1 cellular context compared by ENCODE assay signal in the genomic region with DNA sequence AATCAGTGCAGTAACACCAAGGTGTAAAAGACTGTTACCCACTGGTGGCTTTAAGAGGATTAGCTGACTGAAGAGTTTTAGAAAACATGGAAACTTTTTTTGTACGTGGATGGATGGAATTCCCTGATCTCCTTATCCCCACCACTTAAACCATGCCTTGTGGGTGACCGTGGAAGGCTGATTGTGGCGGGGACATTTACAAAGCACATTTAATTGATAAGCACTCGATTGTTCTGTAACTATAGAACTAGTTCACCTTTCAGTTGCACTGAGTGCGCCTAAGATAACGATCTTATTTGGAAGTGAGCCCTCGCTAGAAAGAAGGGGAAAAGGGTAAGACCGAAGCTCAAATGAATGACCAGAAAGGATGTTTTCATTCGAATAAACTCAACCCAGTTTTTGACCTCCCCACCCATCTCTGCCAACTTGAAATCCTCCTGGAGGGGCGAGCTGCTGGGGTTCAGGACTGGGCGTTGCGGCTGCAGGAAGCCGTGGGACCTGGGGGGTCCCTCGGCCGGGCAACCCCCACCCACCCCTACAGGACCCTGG.
TF ChIP-seq lines count a peak whose summit lies in the region.

No MANE protein-coding gene starts in this region.

TF ChIP-seq in K562, 482 proteins besides CTCF, POLR2A, EP300 and RAD21 (continued from another document):
- peak; percentile 2 to 75 for TF ChIP-seq AFF1 (IDR thresholded peaks at IDR 0.05; ENCODE audit: low read depth in 1 of 2, partially characterized antibody in 2 of 2)
- no peak for TF ChIP-seq KHSRP (IDR thresholded peaks at IDR 0.05)
- TF ChIP-seq CTBP1 (IDR thresholded peaks at IDR 0.05; ENCODE audit: borderline replicate concordance): no peak
- peak; percentile 3 for TF ChIP-seq RBBP5 (IDR thresholded peaks at IDR 0.05; ENCODE audit: borderline replicate concordance, insufficient read depth, low read length, poor library complexity, severe bottlenecking)
- TF ChIP-seq, protein P1, sequence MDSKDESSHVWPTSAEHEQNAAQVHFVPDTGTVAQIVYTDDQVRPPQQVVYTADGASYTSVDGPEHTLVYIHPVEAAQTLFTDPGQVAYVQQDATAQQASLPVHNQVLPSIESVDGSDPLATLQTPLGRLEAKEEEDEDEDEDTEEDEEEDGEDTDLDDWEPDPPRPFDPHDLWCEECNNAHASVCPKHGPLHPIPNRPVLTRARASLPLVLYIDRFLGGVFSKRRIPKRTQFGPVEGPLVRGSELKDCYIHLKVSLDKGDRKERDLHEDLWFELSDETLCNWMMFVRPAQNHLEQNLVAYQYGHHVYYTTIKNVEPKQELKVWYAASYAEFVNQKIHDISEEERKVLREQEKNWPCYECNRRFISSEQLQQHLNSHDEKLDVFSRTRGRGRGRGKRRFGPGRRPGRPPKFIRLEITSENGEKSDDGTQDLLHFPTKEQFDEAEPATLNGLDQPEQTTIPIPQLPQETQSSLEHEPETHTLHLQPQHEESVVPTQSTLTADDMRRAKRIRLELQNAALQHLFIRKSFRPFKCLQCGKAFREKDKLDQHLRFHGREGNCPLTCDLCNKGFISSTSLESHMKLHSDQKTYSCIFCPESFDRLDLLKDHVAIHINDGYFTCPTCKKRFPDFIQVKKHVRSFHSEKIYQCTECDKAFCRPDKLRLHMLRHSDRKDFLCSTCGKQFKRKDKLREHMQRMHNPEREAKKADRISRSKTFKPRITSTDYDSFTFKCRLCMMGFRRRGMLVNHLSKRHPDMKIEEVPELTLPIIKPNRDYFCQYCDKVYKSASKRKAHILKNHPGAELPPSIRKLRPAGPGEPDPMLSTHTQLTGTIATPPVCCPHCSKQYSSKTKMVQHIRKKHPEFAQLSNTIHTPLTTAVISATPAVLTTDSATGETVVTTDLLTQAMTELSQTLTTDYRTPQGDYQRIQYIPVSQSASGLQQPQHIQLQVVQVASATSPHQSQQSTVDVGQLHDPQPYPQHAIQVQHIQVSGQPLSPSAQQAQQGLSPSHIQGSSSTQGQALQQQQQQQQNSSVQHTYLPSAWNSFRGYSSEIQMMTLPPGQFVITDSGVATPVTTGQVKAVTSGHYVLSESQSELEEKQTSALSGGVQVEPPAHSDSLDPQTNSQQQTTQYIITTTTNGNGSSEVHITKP (IDR thresholded peaks at IDR 0.05; ENCODE audit: partially characterized antibody): peak; percentile 17
- TF ChIP-seq ZNF766 (CRISPR knock-in tag; conservative IDR thresholded peaks at IDR 0.05): peak; percentile 5; the same call in 1 of the 2 replicates
- TF ChIP-seq, protein P2, sequence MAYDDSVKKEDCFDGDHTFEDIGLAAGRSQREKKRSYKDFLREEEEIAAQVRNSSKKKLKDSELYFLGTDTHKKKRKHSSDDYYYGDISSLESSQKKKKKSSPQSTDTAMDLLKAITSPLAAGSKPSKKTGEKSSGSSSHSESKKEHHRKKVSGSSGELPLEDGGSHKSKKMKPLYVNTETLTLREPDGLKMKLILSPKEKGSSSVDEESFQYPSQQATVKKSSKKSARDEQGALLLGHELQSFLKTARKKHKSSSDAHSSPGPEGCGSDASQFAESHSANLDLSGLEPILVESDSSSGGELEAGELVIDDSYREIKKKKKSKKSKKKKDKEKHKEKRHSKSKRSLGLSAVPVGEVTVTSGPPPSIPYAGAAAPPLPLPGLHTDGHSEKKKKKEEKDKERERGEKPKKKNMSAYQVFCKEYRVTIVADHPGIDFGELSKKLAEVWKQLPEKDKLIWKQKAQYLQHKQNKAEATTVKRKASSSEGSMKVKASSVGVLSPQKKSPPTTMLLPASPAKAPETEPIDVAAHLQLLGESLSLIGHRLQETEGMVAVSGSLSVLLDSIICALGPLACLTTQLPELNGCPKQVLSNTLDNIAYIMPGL (CRISPR knock-in tag; IDR thresholded peaks at IDR 0.05): no peak
- 0 out of 2 replicates have a peak, but pooled peaks have one; percentile 24 for TF ChIP-seq ZNF316 (IDR thresholded peaks at IDR 0.05)
- peak; percentile 25; the same call in 1 of the 2 replicates for TF ChIP-seq ARID1B (IDR thresholded peaks at IDR 0.05)
- 0 out of 2 replicates have a peak, but pooled peaks have one; percentile 50 for TF ChIP-seq NFIC (IDR thresholded peaks at IDR 0.05)
- 0 out of 2 replicates have a peak, but pooled peaks have one; percentile 4 for TF ChIP-seq HES1 (IDR thresholded peaks at IDR 0.05; ENCODE audit: low read depth)
- peak; percentile 47 for TF ChIP-seq FOXM1 (IDR thresholded peaks at IDR 0.05; ENCODE audit: low read depth)
- TF ChIP-seq FOXM1 (CRISPR knock-in tag; IDR thresholded peaks at IDR 0.05; ENCODE audit: low read depth): no peak
- TF ChIP-seq SAP30 (IDR thresholded peaks at IDR 0.05; ENCODE audit: borderline replicate concordance, insufficient read depth, low read depth, low read length, poor library complexity, severe bottlenecking): no peak
- TF ChIP-seq ZNF175 (CRISPR knock-in tag; IDR thresholded peaks at IDR 0.05; ENCODE audit: low read depth): no peak
- 0 out of 2 replicates have a peak, but pooled peaks have one; percentile 6 for TF ChIP-seq NCOR1 (IDR thresholded peaks at IDR 0.05)
- TF ChIP-seq HDAC1 (IDR thresholded peaks at IDR 0.05): 0 out of 4 replicates have a peak, but pooled peaks of 1 of the 2 experiments have one; percentile 13
- peak; percentile 36; the same call in 1 of the 2 replicates for TF ChIP-seq TOE1 (IDR thresholded peaks at IDR 0.05; ENCODE audit: borderline replicate concordance)
- no peak for TF ChIP-seq TOE1 (CRISPR knock-in tag; IDR thresholded peaks at IDR 0.05; ENCODE audit: borderline replicate concordance, low read depth)
